In genomic region chr5:75931175-75931574, GRCh38 we compare ENCODE assay signal across 29 cellular contexts.
"Had no signal": no experiment of that assay in that cellular context is flagged by ENCODE, and none has a peak within 500 bp of the region (broad histone marks: within the 10 kb centered on the region; RNA-seq: fewer than 3 reads in every experiment).

No MANE protein-coding gene starts in this region.

- H3K4me1 ChIP-seq: colonic mucosa, esophagus muscularis mucosa, esophagus squamous epithelium, foreskin keratinocyte, gastrocnemius medialis, gastroesophageal sphincter, heart left ventricle, heart right ventricle had no signal

- H3K4me3 ChIP-seq: colonic mucosa, coronary artery, dorsolateral prefrontal cortex, esophagus muscularis mucosa, esophagus squamous epithelium, gastrocnemius medialis, gastroesophageal sphincter, heart left ventricle, heart right ventricle had no signal

- DNase-seq: colonic mucosa; cortex of kidney; dermis blood vessel endothelial cell; dorsolateral prefrontal cortex; effector CD4-positive, alpha-beta T cell; effector CD8-positive, alpha-beta T cell; effector memory CD4-positive, alpha-beta T cell; effector memory CD8-positive, alpha-beta T cell; endodermal cell; erythroblast; esophagus squamous epithelium; foreskin fibroblast; foreskin keratinocyte; foreskin melanocyte; gastrocnemius medialis; glutamatergic neuron; head of caudate nucleus; heart left ventricle; heart right ventricle had no signal

- FAIRE-seq: colon, endometrium, endothelial cell of umbilical vein, frontal cortex had no signal

- H3K9me3 Mint-ChIP-seq: dendritic cell treated with granulocyte-macrophage colony-stimulating factor and Interleukin-4, amounts not matched to agents 40 ng/mL and 50 ng/mL, for 4 days; effector memory CD8-positive, alpha-beta T cell; endodermal cell had no signal

- H3K27me3 ChIP-seq: colonic mucosa, foreskin keratinocyte, gastrocnemius medialis had no signal

- ATAC-seq: effector memory CD8-positive, alpha-beta T cell; esophagus mucosa; foreskin keratinocyte; gastrocnemius medialis; gastroesophageal sphincter; heart left ventricle; heart right ventricle had no signal

- H3K27ac ChIP-seq: colonic mucosa, coronary artery, dorsolateral prefrontal cortex, epithelial cell of prostate, esophagus muscularis mucosa, esophagus squamous epithelium, foreskin keratinocyte, gastrocnemius medialis, gastroesophageal sphincter, heart left ventricle, heart right ventricle had no signal

- H3K36me3 ChIP-seq: colonic mucosa, esophagus muscularis mucosa, esophagus squamous epithelium, gastrocnemius medialis, gastroesophageal sphincter, heart left ventricle, heart right ventricle had no signal

- H3K9me3 ChIP-seq: colonic mucosa, esophagus muscularis mucosa, esophagus squamous epithelium, gastrocnemius medialis, gastroesophageal sphincter, heart left ventricle, heart right ventricle had no signal

- H3K4me3 Mint-ChIP-seq: dendritic cell treated with granulocyte-macrophage colony-stimulating factor and Interleukin-4, amounts not matched to agents 40 ng/mL and 50 ng/mL, for 4 days; effector memory CD8-positive, alpha-beta T cell; endodermal cell had no signal

- H3K27ac Mint-ChIP-seq: dendritic cell treated with granulocyte-macrophage colony-stimulating factor and Interleukin-4, amounts not matched to agents 40 ng/mL and 50 ng/mL, for 4 days; effector memory CD8-positive, alpha-beta T cell; endodermal cell had no signal
